Comparison of ENCODE assay signal across 11 cellular contexts in the genomic region with DNA sequence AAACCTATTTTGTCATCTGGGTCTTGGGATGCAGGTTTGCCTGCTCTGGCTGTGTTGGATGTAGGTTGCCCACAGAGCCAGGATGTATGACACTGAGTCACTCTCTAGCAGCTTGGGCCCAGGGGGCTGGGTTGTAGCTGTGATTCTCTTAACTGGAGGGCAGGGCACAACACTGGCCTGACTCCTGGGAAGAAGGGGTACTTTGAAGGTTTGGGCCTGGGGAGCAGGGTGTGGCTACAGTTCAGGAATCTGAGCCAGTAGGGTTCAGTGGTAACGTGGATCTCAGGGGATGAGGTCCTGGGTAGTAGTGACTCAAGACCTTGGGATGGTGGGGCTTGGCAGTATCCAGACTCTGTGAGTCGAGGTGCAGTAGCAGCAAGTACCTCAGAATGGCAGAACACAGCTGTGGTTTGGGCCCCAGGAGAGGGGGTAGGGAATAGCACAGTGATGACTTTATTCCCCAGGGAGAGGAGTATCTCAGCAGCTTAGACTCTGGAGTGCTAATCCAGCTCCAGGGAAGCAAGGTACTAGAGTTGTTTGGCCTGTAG. TPM values are rescaled to one million over a fixed set of nuclear protein-coding genes. Genes with fewer than 3 reads are reported as not detected.
DNase-seq lines count a peak whose midpoint lies in the region; ATAC-seq, FAIRE-seq and TF ChIP-seq lines count a peak whose summit lies in the region.
"Had no signal": no experiment of that assay in that cellular context is flagged by ENCODE, and none has a peak within 500 bp of the region (broad histone marks: within the 10 kb centered on the region; RNA-seq: fewer than 3 reads in every experiment).

No MANE protein-coding gene starts in this region.

- TF ChIP-seq CTCF in CD8-positive, alpha-beta T cell (IDR thresholded peaks at IDR 0.05) = no peak
- no peak for TF ChIP-seq CTCF in IMR-90 (conservative IDR thresholded peaks at IDR 0.05; ENCODE audit: low read depth, low read length)
- TF ChIP-seq CTCF in bronchial epithelial cell (IDR thresholded peaks at IDR 0.05; ENCODE audit: insufficient read depth, low read length, severe bottlenecking) = no peak

- H3K4me1 ChIP-seq in CD8-positive, alpha-beta T cell (ENCODE audit: insufficient read depth, low read length) = peaks cover 26% of the 10 kb centered on the region
- H3K4me1 ChIP-seq in IMR-90 (ENCODE audit: control insufficient read depth, insufficient read depth, low read length) = peaks cover 16% of the 10 kb centered on the region
- peaks cover 1 to 17% of the 10 kb centered on the region in 2 donors for H3K4me1 ChIP-seq in naive thymus-derived CD4-positive, alpha-beta T cell (ENCODE audit: control insufficient read depth in 2 of 2, insufficient read depth in 2 of 2, low read length in 2 of 2)

- H3K27ac Mint-ChIP-seq in CD8-positive, alpha-beta T cell = peak overlapping the region; percentile 74
- H3K27ac Mint-ChIP-seq in naive thymus-derived CD4-positive, alpha-beta T cell = peak overlapping the region in 4 of 9 donors; percentile 24 to 54 (median 35)

- H3K27me3 ChIP-seq in CD8-positive, alpha-beta T cell (ENCODE audit: insufficient read depth, low read length) = no peaks in the 10 kb centered on the region
- H3K27me3 ChIP-seq in IMR-90 (ENCODE audit: control insufficient read depth, insufficient read depth, low read length) (no peaks in the 10 kb centered on the region), bronchial epithelial cell (ENCODE audit: control insufficient read depth, insufficient read depth, low read length) (no peaks in the 10 kb centered on the region)
- H3K27me3 ChIP-seq in naive thymus-derived CD4-positive, alpha-beta T cell (ENCODE audit: control insufficient read depth in 2 of 2, insufficient read depth in 2 of 2, low read length in 2 of 2) = no peaks in the 10 kb centered on the region

- no peak for DNase-seq in CD8-positive, alpha-beta T cell
- peak; percentile 94 for DNase-seq in IMR-90
- peak; percentile 76 for DNase-seq in bronchial epithelial cell (ENCODE audit: low read depth)
- DNase-seq in naive thymus-derived CD4-positive, alpha-beta T cell = no peak
- no peak for DNase-seq in activated CD4-positive, alpha-beta T cell treated with anti-CD3 and anti-CD28 coated beads for 1 hour
- DNase-seq in NCI-H1092 (lab: John Stamatoyannopoulos, UW) = no peak
- DNase-seq: activated naive CD4-positive, alpha-beta T cell treated with anti-CD3 and anti-CD28 coated beads, Interleukin-2, amount 50 U/mL, for 16 hours; stimulated activated CD4-positive, alpha-beta T cell treated with anti-CD3 and anti-CD28 coated beads, Interleukin-15, amount 100 ng/mL, for 24 hours had no signal

- peak overlapping the region; percentile 92; the same call in 1 of the 2 replicates for H2AK5ac ChIP-seq in IMR-90 (ENCODE audit: low read depth, low read length)

- H2BK15ac ChIP-seq in IMR-90 (ENCODE audit: low read depth, low read length) = peak overlapping the region; percentile 20; the same call in 1 of the 3 replicates

- no TSS peak for BruUV-seq in IMR-90 (replicated peaks; lab: Mats Ljungman, UMichigan)

- H4K20me1 ChIP-seq in IMR-90 (ENCODE audit: insufficient read depth, low read length) = peaks cover 17% of the 10 kb centered on the region

- CTCF ChIA-PET in CD8-positive, alpha-beta T cell (lab: Charles Lee) = interaction anchor here (0.6 to 1.8 kb wide), 3 partner anchors 10 to 19 kb away, joined by 3 to 4 read pairs (median 3); no protein-coding TSS in a partner anchor
- CTCF ChIA-PET in IMR-90 (lab: Yijun Ruan, JAX) = interaction anchor here (0.6 to 1.2 kb wide), 3 partner anchors 13 to 91 kb away, joined by 3 to 4 read pairs (median 3); no protein-coding TSS in a partner anchor
- CTCF ChIA-PET in naive thymus-derived CD4-positive, alpha-beta T cell (lab: Charles Lee) = interaction anchor here (0.6 to 1.4 kb wide), 3 partner anchors 10 to 57 kb away, joined by 3 to 5 read pairs (median 3); no protein-coding TSS in a partner anchor

- peak overlapping the region; percentile 31 for H2AK9ac ChIP-seq in IMR-90 (replicated peaks; ENCODE audit: low read depth, low read length, poor library complexity)

- H3K23ac ChIP-seq in IMR-90 (ENCODE audit: low read depth, low read length) = peak overlapping the region; percentile 48; the same call in 1 of the 2 replicates

- H3K4me3 Mint-ChIP-seq in CD8-positive, alpha-beta T cell = peak overlapping the region; percentile 32
- H3K4me3 Mint-ChIP-seq in naive thymus-derived CD4-positive, alpha-beta T cell = peak overlapping the region in 8 of 10 donors; percentile 16 to 62 (median 38)

- TF ChIP-seq RAD21 in IMR-90 (IDR thresholded peaks at IDR 0.05; ENCODE audit: low read length) = peak; percentile 28; the same call in 1 of the 2 replicates

- H3K4me1 Mint-ChIP-seq in CD8-positive, alpha-beta T cell (ENCODE audit: low read depth) = peaks cover 61% of the 10 kb centered on the region
- peaks cover 29 to 88% (median 65%) of the 10 kb centered on the region in 7 donors for H3K4me1 Mint-ChIP-seq in naive thymus-derived CD4-positive, alpha-beta T cell

- H4K5ac ChIP-seq in IMR-90 (ENCODE audit: low read depth, low read length) = no peak overlapping the region; the same call in 1 of the 2 replicates

- no peak for ATAC-seq in CD8-positive, alpha-beta T cell
- peak; percentile 94 for ATAC-seq in IMR-90 (ENCODE audit: low read depth)
- peak; percentile 29 for ATAC-seq in naive thymus-derived CD4-positive, alpha-beta T cell
- ATAC-seq in HG03159 (IDR thresholded peaks at IDR 0.05; ENCODE audit: unreplicated experiment) = no peak
- ATAC-seq in HG03378 (IDR thresholded peaks at IDR 0.05; ENCODE audit: unreplicated experiment) = no peak

- H3K9me3 ChIP-seq in CD8-positive, alpha-beta T cell (ENCODE audit: low read length) = peaks cover 8% of the 10 kb centered on the region
- peaks cover 7% of the 10 kb centered on the region for H3K9me3 ChIP-seq in IMR-90 (ENCODE audit: control insufficient read depth, insufficient read depth, low read length)
- peaks cover 0 to 25% (median 3%) of the 10 kb centered on the region in 3 experiments for H3K9me3 ChIP-seq in naive thymus-derived CD4-positive, alpha-beta T cell (ENCODE audit: control insufficient read depth in 2 of 3, low read length in 3 of 3)

- H3K79me1 ChIP-seq in IMR-90 (ENCODE audit: low read depth in 1 of 2, low read length in 2 of 2) = peaks cover 21 to 33% of the 10 kb centered on the region in 2 experiments

- H3K9me1 ChIP-seq in IMR-90 (ENCODE audit: insufficient read depth, low read length) = peaks cover 17% of the 10 kb centered on the region

- H3K27ac ChIP-seq in CD8-positive, alpha-beta T cell (ENCODE audit: low read depth, low read length) = no peak overlapping the region
- peak overlapping the region; percentile 48 for H3K27ac ChIP-seq in IMR-90 (ENCODE audit: insufficient read depth, low read length)
- H3K27ac ChIP-seq in naive thymus-derived CD4-positive, alpha-beta T cell (ENCODE audit: low read depth, low read length) = no peak overlapping the region

- no peaks in the 10 kb centered on the region for H3K27me3 Mint-ChIP-seq in CD8-positive, alpha-beta T cell (ENCODE audit: low read depth)
- no peaks in the 10 kb centered on the region for H3K27me3 Mint-ChIP-seq in naive thymus-derived CD4-positive, alpha-beta T cell

- TF ChIP-seq POLR2A in IMR-90 (IDR thresholded peaks at IDR 0.05; ENCODE audit: low read depth, low read length) = no peak

- H3K4ac ChIP-seq in IMR-90 (ENCODE audit: low read depth, low read length) = peak overlapping the region; percentile 78

- H3K36me3 Mint-ChIP-seq in CD8-positive, alpha-beta T cell = peaks cover 46% of the 10 kb centered on the region
- H3K36me3 Mint-ChIP-seq in naive thymus-derived CD4-positive, alpha-beta T cell = peaks cover 17 to 43% (median 41%) of the 10 kb centered on the region in 5 donors

- peak overlapping the region; percentile 27 for H2BK20ac ChIP-seq in IMR-90 (ENCODE audit: low read depth, low read length)

- no peaks in the 10 kb centered on the region for H3K36me3 ChIP-seq in CD8-positive, alpha-beta T cell (ENCODE audit: insufficient read depth, low read length)
- no peaks in the 10 kb centered on the region for H3K36me3 ChIP-seq in IMR-90 (ENCODE audit: control insufficient read depth, insufficient read depth, low read length)
- H3K36me3 ChIP-seq in bronchial epithelial cell (ENCODE audit: control insufficient read depth, insufficient read depth, low read length) = no peaks in the 10 kb centered on the region
- H3K36me3 ChIP-seq in naive thymus-derived CD4-positive, alpha-beta T cell (ENCODE audit: control insufficient read depth in 2 of 3, insufficient read depth in 3 of 3, low read length in 3 of 3) = peaks cover 0 to 14% (median 0%) of the 10 kb centered on the region in 3 experiments

- peak overlapping the region; percentile 85 for H2BK5ac ChIP-seq in IMR-90 (ENCODE audit: low read depth, low read length, poor library complexity, severe bottlenecking)

- no peak overlapping the region for H4K91ac ChIP-seq in IMR-90 (ENCODE audit: insufficient read depth, low read depth, low read length)

- no peak overlapping the region for H3K4me3 ChIP-seq in CD8-positive, alpha-beta T cell (ENCODE audit: low read depth, low read length)
- no peak overlapping the region for H3K4me3 ChIP-seq in IMR-90 (ENCODE audit: insufficient read depth, low read depth, low read length)
- no peak overlapping the region for H3K4me3 ChIP-seq in bronchial epithelial cell (ENCODE audit: low read depth, low read length)
- H3K4me3 ChIP-seq in naive thymus-derived CD4-positive, alpha-beta T cell (ENCODE audit: low read length) = no peak overlapping the region

- H3K9me3 Mint-ChIP-seq in CD8-positive, alpha-beta T cell = peaks cover 30% of the 10 kb centered on the region
- H3K9me3 Mint-ChIP-seq in naive thymus-derived CD4-positive, alpha-beta T cell = peaks cover 5 to 40% (median 28%) of the 10 kb centered on the region in 11 donors

- 0 out of 2 replicates have a peak overlapping the region, but pooled peaks have one; percentile 39 for H3K9ac ChIP-seq in IMR-90 (ENCODE audit: low read depth, low read length)

- H2BK120ac ChIP-seq in IMR-90 (ENCODE audit: low read depth, low read length) = peak overlapping the region; percentile 44; the same call in 1 of the 2 replicates

- no peak overlapping the region for H3K56ac ChIP-seq in IMR-90 (ENCODE audit: extremely low read depth, insufficient read depth, low read length)

- H3K18ac ChIP-seq in IMR-90 (ENCODE audit: low read depth, low read length) = peak overlapping the region; percentile 22; the same call in 1 of the 2 replicates

- in situ Hi-C loops in IMR-90 (cut with MboI; ENCODE audit: low sequenced_read_pairs) = no loop called here

- POLR2A ChIA-PET in CD8-positive, alpha-beta T cell (lab: Charles Lee) = interaction anchor here (1.7 kb wide), 1 partner anchor 14 kb away, joined by 6 read pairs; no protein-coding TSS in a partner anchor
- POLR2A ChIA-PET in IMR-90 (lab: Charles Lee; ENCODE audit: unreplicated experiment) = no interaction called here
- POLR2A ChIA-PET in naive thymus-derived CD4-positive, alpha-beta T cell (lab: Charles Lee) = no interaction called here

- no CpG with 5 or more reads among the region's 2 CpGs for WGBS in IMR-90 (ENCODE audit: extremely low coverage in 2 of 2, insufficient read length in 1 of 2), 2 experiments

- no peak for FAIRE-seq in bronchial epithelial cell (lab: Jason Lieb, UNC)
- FAIRE-seq: islet of Langerhans had no signal

- peak overlapping the region; percentile 87 for H2AFZ ChIP-seq in IMR-90 (replicated peaks; ENCODE audit: low read length, poor library complexity)

- H3K14ac ChIP-seq in IMR-90 (replicated peaks; ENCODE audit: low read depth, low read length) = peak overlapping the region; percentile 85

- H3K4me2 ChIP-seq in IMR-90 (ENCODE audit: low read depth, low read length) = peak overlapping the region; percentile 51

- intact Hi-C loops in CD8-positive, alpha-beta T cell (cut with DNase I, micrococcal nuclease) = no loop called here
- intact Hi-C loops in IMR-90 (cut with micrococcal nuclease) = loop anchor here (2.0 kb wide), 1 partner anchor 16 kb away; no protein-coding TSS in a partner anchor
- intact Hi-C loops in naive thymus-derived CD4-positive, alpha-beta T cell (cut with micrococcal nuclease) = no loop called here

- dilution Hi-C loops in IMR-90 (cut with HindIII; ENCODE audit: low sequenced_read_pairs, unreplicated experiment) = no loop called here

- peak overlapping the region; percentile 5 to 61; a peak in 2 of 4 replicates for H4K8ac ChIP-seq in IMR-90 (ENCODE audit: low read depth in 2 of 2, low read length in 2 of 2)

RNA-seq across cellular contexts. Expression of a gene that starts 25.7 kb away (rescaled TPM):
- total RNA-seq in CD8-positive, alpha-beta T cell = 100 to 1,000 TPM; 139 TPM
- 12.5 and 18.3 TPM in 2 replicates for total RNA-seq in IMR-90 (2012; rRNA removed)
- 10.1 and 14.2 TPM in 2 replicates for polyA plus RNA-seq in IMR-90 (2012; rRNA removed)
- 1.8 and 4.2 TPM in 2 replicates for polyA plus RNA-seq in IMR-90 (2012; cell fraction: cytosol; rRNA removed)
- 2.7 and 24.8 TPM in 2 replicates for polyA plus RNA-seq in IMR-90 (2012; cell fraction: nucleus; rRNA removed; ENCODE audit: low replicate concordance)
- total RNA-seq in bronchial epithelial cell = 11.5 and 15.8 TPM in 2 replicates
- total RNA-seq in naive thymus-derived CD4-positive, alpha-beta T cell = 100 to 1,000 TPM in 2 of 5 experiments, 10 to 100 TPM in 3; 55.8 to 111 (median 86.4) TPM
- polyA plus RNA-seq in naive thymus-derived CD4-positive, alpha-beta T cell = 10 to 100 TPM; 55.0 to 61.5 TPM

Comparison
In these comparisons a context has a peak if more than half of its experiments do, and no peak if none do; other contexts are left out.
1. ATAC-seq: peak in IMR-90 (single experiment) and naive thymus-derived CD4-positive, alpha-beta T cell (single experiment); none in CD8-positive, alpha-beta T cell (single experiment), HG03159 (single experiment) and HG03378 (single experiment).
2. DNase-seq: peak in IMR-90 (single experiment) and bronchial epithelial cell (single experiment); none in CD8-positive, alpha-beta T cell (0 of 7), naive thymus-derived CD4-positive, alpha-beta T cell (0 of 9), activated CD4-positive, alpha-beta T cell treated with anti-CD3 and anti-CD28 coated beads for 1 hour (single experiment) and NCI-H1092 (single experiment).